ENCODE assay signal across 14 cellular contexts in genomic region chr1:12485231-12486172, GRCh38.
DNase-seq lines count a peak whose midpoint lies in the region; ATAC-seq, FAIRE-seq and TF ChIP-seq lines count a peak whose summit lies in the region.
"Had no signal": no experiment of that assay in that cellular context is flagged by ENCODE, and none has a peak within 500 bp of the region (broad histone marks: within the 10 kb centered on the region; RNA-seq: fewer than 3 reads in every experiment).

No MANE protein-coding gene starts in this region.

- H3K27me3 ChIP-seq in PC-9 (ENCODE audit: insufficient read depth, low read depth), result no peaks in the 10 kb centered on the region
- H3K27me3 ChIP-seq in parathyroid adenoma (ENCODE audit: control insufficient read depth, insufficient read depth, low read length), result no peaks in the 10 kb centered on the region
- no peaks in the 10 kb centered on the region for H3K27me3 ChIP-seq in CD8-positive, alpha-beta T cell (ENCODE audit: insufficient read depth, low read length)

- H3K4me2 ChIP-seq in PC-9 (peak overlapping the region; percentile 70), parathyroid adenoma (ENCODE audit: low read length) (peak overlapping the region; percentile 58)

- no peaks in the 10 kb centered on the region for H3K27me3 Mint-ChIP-seq in CD8-positive, alpha-beta T cell (ENCODE audit: low read depth)
- H3K27me3 Mint-ChIP-seq in CD14-positive monocyte (ENCODE audit: low read depth in 3 of 3), result no peaks in the 10 kb centered on the region
- H3K27me3 Mint-ChIP-seq: CD4-positive, alpha-beta memory T cell had no signal

- peak overlapping the region; percentile 87 for H3K27ac ChIP-seq in PC-9
- peak overlapping the region; percentile 98 for H3K27ac ChIP-seq in parathyroid adenoma
- H3K27ac ChIP-seq in CD8-positive, alpha-beta T cell (ENCODE audit: low read depth, low read length), result no peak overlapping the region

- H3K9me3 ChIP-seq in PC-9 (ENCODE audit: insufficient read depth, low read depth) (no peaks in the 10 kb centered on the region), parathyroid adenoma (ENCODE audit: control insufficient read depth, low read length) (no peaks in the 10 kb centered on the region)
- H3K9me3 ChIP-seq in CD8-positive, alpha-beta T cell (ENCODE audit: low read length), result no peaks in the 10 kb centered on the region
- H3K9me3 ChIP-seq: thoracic aorta had no signal

- peaks cover 42% of the 10 kb centered on the region for H3K36me3 Mint-ChIP-seq in CD8-positive, alpha-beta T cell
- H3K36me3 Mint-ChIP-seq in CD14-positive monocyte, result peaks cover 53 to 54% of the 10 kb centered on the region in 2 donors

- H2AFZ ChIP-seq in PC-9, result no peak overlapping the region
- H2AFZ ChIP-seq in parathyroid adenoma, result no peak overlapping the region

- no peak overlapping the region for H3K9ac ChIP-seq in parathyroid adenoma

- POLR2A ChIA-PET in PC-9 (lab: Charles Lee; ENCODE audit: unreplicated experiment), result interaction anchor here (0.7 to 0.8 kb wide), 4 partner anchors 7 to 578 kb away, joined by 3 to 5 read pairs (median 4); no protein-coding TSS in a partner anchor
- POLR2A ChIA-PET in CD8-positive, alpha-beta T cell (lab: Charles Lee), result interaction anchor here (0.9 kb wide), 1 partner anchor 25 kb away, joined by 3 read pairs; no protein-coding TSS in a partner anchor

- TF ChIP-seq CTCF in PC-9 (conservative IDR thresholded peaks at IDR 0.05), result no peak
- no peak for TF ChIP-seq CTCF in fibroblast of the aortic adventitia (IDR thresholded peaks at IDR 0.05; ENCODE audit: insufficient read depth, low read length)
- no peak for TF ChIP-seq CTCF in parathyroid adenoma (IDR thresholded peaks at IDR 0.05)
- no peak for TF ChIP-seq CTCF in CD8-positive, alpha-beta T cell (IDR thresholded peaks at IDR 0.05)
- no peak for TF ChIP-seq CTCF in CD14-positive monocyte (IDR thresholded peaks at IDR 0.05)

- FAIRE-seq in urothelium cell line (lab: Jason Lieb, UNC), result no peak
- FAIRE-seq: H1 had no signal

- H3K4me1 ChIP-seq in PC-9 (replicated peaks; ENCODE audit: insufficient read depth) (peaks cover 92% of the 10 kb centered on the region), parathyroid adenoma (peaks cover 42% of the 10 kb centered on the region)
- peaks cover 21% of the 10 kb centered on the region for H3K4me1 ChIP-seq in CD8-positive, alpha-beta T cell (ENCODE audit: insufficient read depth, low read length)

- no TSS peak for BruUV-seq in PC-9 (replicated peaks; lab: Mats Ljungman, UMichigan)

- H4K20me1 ChIP-seq in PC-9 (ENCODE audit: insufficient read depth), result no peaks in the 10 kb centered on the region

- DNase-seq in AG20443 (ENCODE audit: low spot score), result peak; percentile 30
- DNase-seq in PC-9, result peak; percentile 73 to 79
- peak; percentile 45 for DNase-seq in fibroblast of the aortic adventitia (ENCODE audit: low read depth)
- DNase-seq in CD8-positive, alpha-beta T cell, result no peak
- DNase-seq in urothelium cell line (ENCODE audit: low spot score), result no peak
- DNase-seq in T1000 (lab: John Stamatoyannopoulos, UW), result no peak
- no peak for DNase-seq in CD14-positive monocyte (ENCODE audit: low spot score)
- DNase-seq: CD4-positive, alpha-beta memory T cell; KBM-7; NCI-H2029 treated with DMSO at 0.1 percent for 48 hours; stimulated activated CD4-positive, alpha-beta T cell treated with anti-CD3 and anti-CD28 coated beads, Interleukin-4, amount 100 ng/mL, for 24 hours had no signal

- no peaks in the 10 kb centered on the region for H3K9me3 Mint-ChIP-seq in CD8-positive, alpha-beta T cell
- no peaks in the 10 kb centered on the region for H3K9me3 Mint-ChIP-seq in CD14-positive monocyte
- H3K9me3 Mint-ChIP-seq: CD4-positive, alpha-beta memory T cell had no signal

- intact Hi-C loops in PC-9 (cut with micrococcal nuclease; ENCODE audit: unreplicated experiment), result loop anchor here (1.0 to 5.0 kb wide), 3 partner anchors 7 to 353 kb away; no protein-coding TSS in a partner anchor
- intact Hi-C loops in CD8-positive, alpha-beta T cell (cut with DNase I, micrococcal nuclease), result no loop called here
- intact Hi-C loops in CD14-positive monocyte (cut with micrococcal nuclease), result no loop called here

- H3K4me3 ChIP-seq in PC-9 (0 out of 2 replicates have a peak overlapping the region, but pooled peaks have one; percentile 13), fibroblast of the aortic adventitia (ENCODE audit: low read depth, low read length) (no peak overlapping the region), parathyroid adenoma (ENCODE audit: low read depth, low read length) (peak overlapping the region; percentile 14)
- H3K4me3 ChIP-seq in CD8-positive, alpha-beta T cell (ENCODE audit: low read depth, low read length), result no peak overlapping the region
- H3K4me3 ChIP-seq: thoracic aorta had no signal

- H3K79me2 ChIP-seq in PC-9 (ENCODE audit: low read depth) (peaks cover 14% of the 10 kb centered on the region; the same call in 1 of the 2 replicates), parathyroid adenoma (no peaks in the 10 kb centered on the region)

- no peak overlapping the region for H3K4me3 Mint-ChIP-seq in CD8-positive, alpha-beta T cell
- H3K4me3 Mint-ChIP-seq in CD14-positive monocyte, result no peak overlapping the region
- H3K4me3 Mint-ChIP-seq: CD4-positive, alpha-beta memory T cell had no signal

- CTCF ChIA-PET in PC-9 (lab: Charles Lee), result interaction anchor here (0.5 to 1.2 kb wide), 3 partner anchors 30 to 308 kb away, joined by 3 read pairs; no protein-coding TSS in a partner anchor
- CTCF ChIA-PET in CD8-positive, alpha-beta T cell (lab: Charles Lee), result no interaction called here

- H3K4me1 Mint-ChIP-seq in CD8-positive, alpha-beta T cell (ENCODE audit: low read depth), result peaks cover 24% of the 10 kb centered on the region
- peaks cover 10% of the 10 kb centered on the region for H3K4me1 Mint-ChIP-seq in CD14-positive monocyte

- H3K36me3 ChIP-seq in PC-9 (ENCODE audit: low read depth) (no peaks in the 10 kb centered on the region), parathyroid adenoma (ENCODE audit: control insufficient read depth, insufficient read depth, low read length) (no peaks in the 10 kb centered on the region)
- no peaks in the 10 kb centered on the region for H3K36me3 ChIP-seq in CD8-positive, alpha-beta T cell (ENCODE audit: insufficient read depth, low read length)
- H3K36me3 ChIP-seq: thoracic aorta had no signal

- ATAC-seq in CD8-positive, alpha-beta T cell, result no peak

- H3K27ac Mint-ChIP-seq in CD8-positive, alpha-beta T cell, result no peak overlapping the region
- no peak overlapping the region for H3K27ac Mint-ChIP-seq in CD14-positive monocyte

- H3F3A ChIP-seq in PC-9 (ENCODE audit: insufficient read depth, low read depth), result peaks cover 80% of the 10 kb centered on the region

- no peaks in the 10 kb centered on the region for H3K9me2 ChIP-seq in PC-9 (ENCODE audit: insufficient read depth)

Comparison
In these comparisons a context has a peak if more than half of its experiments do, and no peak if none do; other contexts are left out.
1. DNase-seq: peak in AG20443 (single experiment), PC-9 (2 of 2) and fibroblast of the aortic adventitia (single experiment); none in CD8-positive, alpha-beta T cell (0 of 7), urothelium cell line (single experiment), T1000 (single experiment) and CD14-positive monocyte (single experiment).
2. H3K4me3 ChIP-seq: peak in PC-9 (single experiment) and parathyroid adenoma (single experiment); none in fibroblast of the aortic adventitia (single experiment) and CD8-positive, alpha-beta T cell (single experiment).